In genomic region chr12:117999806-118000205, GRCh38 we compare ENCODE assay signal across 1 cellular context.
TF ChIP-seq lines count a peak whose summit lies in the region.

No MANE protein-coding gene starts in this region.

TF ChIP-seq in K562, 482 proteins besides CTCF, POLR2A, EP300 and RAD21:
- peak; percentile 90 for TF ChIP-seq ZNF431 (CRISPR knock-in tag; IDR thresholded peaks at IDR 0.05)
